ENCODE assay signal across 7 cellular contexts in genomic region chr7:131011976-131012375, GRCh38.
DNase-seq lines count a peak whose midpoint lies in the region; ATAC-seq lines count a peak whose summit lies in the region.

No MANE protein-coding gene starts in this region.

- H3K36me3 Mint-ChIP-seq in activated CD4-positive, alpha-beta memory T cell treated with anti-CD3 and anti-CD28 coated beads for 36 hours = peaks cover 16% of the 10 kb centered on the region
- H3K36me3 Mint-ChIP-seq in stimulated activated memory B cell treated with anti-CD40 and anti-IgM and Interleukin-4, amounts not matched to agents 10 μg/mL and 1 μg/mL and 100 μg/mL, for 72 hours = peaks cover 11% of the 10 kb centered on the region

- CTCF ChIA-PET in activated CD4-positive, alpha-beta memory T cell treated with anti-CD3 and anti-CD28 coated beads for 36 hours (lab: Charles Lee) = interaction anchor here (0.6 to 2.1 kb wide), 3 partner anchors 28 to 490 kb away, joined by 4 to 11 read pairs (median 5); no protein-coding TSS in a partner anchor

- H3K4me1 Mint-ChIP-seq in activated CD4-positive, alpha-beta memory T cell treated with anti-CD3 and anti-CD28 coated beads for 36 hours (ENCODE audit: low read depth) = peaks cover 90% of the 10 kb centered on the region
- H3K4me1 Mint-ChIP-seq in stimulated activated memory B cell treated with anti-CD40 and anti-IgM and Interleukin-4, amounts not matched to agents 10 μg/mL and 1 μg/mL and 100 μg/mL, for 72 hours = peaks cover 93% of the 10 kb centered on the region

- peak overlapping the region; percentile 62 for H3K4me3 Mint-ChIP-seq in activated CD4-positive, alpha-beta memory T cell treated with anti-CD3 and anti-CD28 coated beads for 36 hours
- H3K4me3 Mint-ChIP-seq in stimulated activated memory B cell treated with anti-CD40 and anti-IgM and Interleukin-4, amounts not matched to agents 10 μg/mL and 1 μg/mL and 100 μg/mL, for 72 hours = no peak overlapping the region

- H3K27ac Mint-ChIP-seq in activated CD4-positive, alpha-beta memory T cell treated with anti-CD3 and anti-CD28 coated beads for 36 hours = peak overlapping the region; percentile 98
- H3K27ac Mint-ChIP-seq in stimulated activated memory B cell treated with anti-CD40 and anti-IgM and Interleukin-4, amounts not matched to agents 10 μg/mL and 1 μg/mL and 100 μg/mL, for 72 hours = peak overlapping the region; percentile 89

- H3K27me3 Mint-ChIP-seq in activated CD4-positive, alpha-beta memory T cell treated with anti-CD3 and anti-CD28 coated beads for 36 hours = no peaks in the 10 kb centered on the region
- no peaks in the 10 kb centered on the region for H3K27me3 Mint-ChIP-seq in stimulated activated memory B cell treated with anti-CD40 and anti-IgM and Interleukin-4, amounts not matched to agents 10 μg/mL and 1 μg/mL and 100 μg/mL, for 72 hours

- DNase-seq in HS-5 (ENCODE audit: low read depth) (peak; percentile 55), fibroblast of the conjunctiva (ENCODE audit: low read depth) (peak; percentile 84), DMS53 (lab: John Stamatoyannopoulos, UW) (no peak), cerebellum (ENCODE audit: low spot score) (no peak)
- peak; percentile 15 for DNase-seq in activated CD4-positive, alpha-beta memory T cell treated with anti-CD3 and anti-CD28 coated beads for 36 hours
- DNase-seq in stimulated activated CD4-positive, alpha-beta T cell treated with anti-CD3 and anti-CD28 coated beads, Interleukin-2, amount 100 ng/mL, for 24 hours = no peak

- H3K9me3 Mint-ChIP-seq in activated CD4-positive, alpha-beta memory T cell treated with anti-CD3 and anti-CD28 coated beads for 36 hours = no peaks in the 10 kb centered on the region
- H3K9me3 Mint-ChIP-seq in stimulated activated memory B cell treated with anti-CD40 and anti-IgM and Interleukin-4, amounts not matched to agents 10 μg/mL and 1 μg/mL and 100 μg/mL, for 72 hours = no peaks in the 10 kb centered on the region

- POLR2A ChIA-PET in activated CD4-positive, alpha-beta memory T cell treated with anti-CD3 and anti-CD28 coated beads for 36 hours (lab: Charles Lee) = interaction anchor here (0.7 to 5.0 kb wide), 15 partner anchors 9 to 98 kb away, joined by 3 to 47 read pairs (median 8); no protein-coding TSS in a partner anchor

- no peak for ATAC-seq in stimulated activated memory B cell treated with anti-CD40 and anti-IgM and Interleukin-4, amounts not matched to agents 10 μg/mL and 1 μg/mL and 100 μg/mL, for 72 hours

- intact Hi-C loops in activated CD4-positive, alpha-beta memory T cell treated with anti-CD3 and anti-CD28 coated beads for 36 hours (cut with micrococcal nuclease) = loop anchor here (1.0 to 2.0 kb wide), 4 partner anchors 8 to 97 kb away; no protein-coding TSS in a partner anchor

Comparison
In these comparisons a context has a peak if more than half of its experiments do, and no peak if none do; other contexts are left out.
1. DNase-seq: peak in HS-5 (single experiment), activated CD4-positive, alpha-beta memory T cell treated with anti-CD3 and anti-CD28 coated beads for 36 hours (single experiment) and fibroblast of the conjunctiva (single experiment); none in DMS53 (single experiment), cerebellum (single experiment) and stimulated activated CD4-positive, alpha-beta T cell treated with anti-CD3 and anti-CD28 coated beads, Interleukin-2, amount 100 ng/mL, for 24 hours (0 of 2).